ENCODE assay signal across 12 cellular contexts in genomic region chr6:113377362-113377942, GRCh38.
DNase-seq lines count a peak whose midpoint lies in the region; ATAC-seq, FAIRE-seq and TF ChIP-seq lines count a peak whose summit lies in the region.
"Had no signal": no experiment of that assay in that cellular context is flagged by ENCODE, and none has a peak within 500 bp of the region (broad histone marks: within the 10 kb centered on the region; RNA-seq: fewer than 3 reads in every experiment).

No MANE protein-coding gene starts in this region.

- H4K5ac ChIP-seq in IMR-90 (ENCODE audit: low read depth, low read length) = peak overlapping the region; percentile 73

- no peaks in the 10 kb centered on the region for H4K20me1 ChIP-seq in IMR-90 (ENCODE audit: insufficient read depth, low read length)

- BruUV-seq in IMR-90 (replicated peaks; lab: Mats Ljungman, UMichigan) = no TSS peak

- H3K36me3 ChIP-seq in IMR-90 (ENCODE audit: control insufficient read depth, insufficient read depth, low read length) = no peaks in the 10 kb centered on the region
- H3K36me3 ChIP-seq in kidney (ENCODE audit: control insufficient read depth in 1 of 2, insufficient read depth in 2 of 2, low read length in 2 of 2) = no peaks in the 10 kb centered on the region

- peak overlapping the region; percentile 92 for H2BK120ac ChIP-seq in IMR-90 (ENCODE audit: low read depth, low read length)

- no CpG with 5 or more reads among the region's 4 CpGs for WGBS in IMR-90 (ENCODE audit: extremely low coverage in 2 of 2, insufficient read length in 1 of 2), 2 experiments

- no peak for TF ChIP-seq POLR2A in IMR-90 (IDR thresholded peaks at IDR 0.05; ENCODE audit: low read depth, low read length)

- no peak for TF ChIP-seq RAD21 in IMR-90 (IDR thresholded peaks at IDR 0.05; ENCODE audit: low read length)

- H4K91ac ChIP-seq in IMR-90 (ENCODE audit: insufficient read depth, low read depth, low read length) = peak overlapping the region; percentile 67

- TF ChIP-seq CTCF in IMR-90 (conservative IDR thresholded peaks at IDR 0.05; ENCODE audit: low read depth, low read length) (no peak), kidney (IDR thresholded peaks at IDR 0.05; ENCODE audit: borderline replicate concordance, extremely low read depth, insufficient read depth) (no peak), GM20000 (IDR thresholded peaks at IDR 0.05; ENCODE audit: extremely low read depth, missing control alignments) (no peak)

- dilution Hi-C loops in IMR-90 (cut with HindIII; ENCODE audit: low sequenced_read_pairs, unreplicated experiment) = no loop called here

- no peak overlapping the region for H3K4me2 ChIP-seq in IMR-90 (ENCODE audit: low read depth, low read length)

- peak overlapping the region; percentile 78 for H3K18ac ChIP-seq in IMR-90 (ENCODE audit: low read depth, low read length)

- intact Hi-C loops in IMR-90 (cut with micrococcal nuclease) (loop anchor here (5.0 kb wide), 1 partner anchor 195 kb away; no protein-coding TSS in a partner anchor), kidney (cut with DNase I) (no loop called here)

- H3K27ac ChIP-seq in IMR-90 (ENCODE audit: insufficient read depth, low read length) (0 out of 2 replicates have a peak overlapping the region, but pooled peaks have one; percentile 11), kidney (ENCODE audit: low read depth in 2 of 2, low read length in 2 of 2) (no peak overlapping the region)

- peak overlapping the region; percentile 80 for H3K4ac ChIP-seq in IMR-90 (ENCODE audit: low read depth, low read length)

- POLR2A ChIA-PET in IMR-90 (lab: Charles Lee; ENCODE audit: unreplicated experiment) = no interaction called here

- H3K9ac ChIP-seq in IMR-90 (ENCODE audit: low read depth, low read length) (no peak overlapping the region; the same call in 1 of the 2 replicates), kidney (ENCODE audit: low read length in 2 of 2) (no peak overlapping the region)

- H3K79me1 ChIP-seq in IMR-90 (ENCODE audit: low read depth in 1 of 2, low read length in 2 of 2) = no peaks in the 10 kb centered on the region; a peak in 1 of 4 replicates

- DNase-seq in IMR-90 = no peak
- no peak for DNase-seq in NCI-H187 treated with DMSO at 0.1 percent for 48 hours (lab: John Stamatoyannopoulos, UW)
- DNase-seq in kidney = no peak
- DNase-seq in GM20000 (ENCODE audit: low spot score) = no peak
- no peak for DNase-seq in NCI-H146 (lab: John Stamatoyannopoulos, UW)
- DNase-seq: EL, mucosa of descending colon, NCI-H2171 treated with DMSO at 0.1 percent for 48 hours had no signal

- peak overlapping the region; percentile 75 to 80 for H4K8ac ChIP-seq in IMR-90 (ENCODE audit: low read depth in 2 of 2, low read length in 2 of 2)

- no peak for FAIRE-seq in kidney (lab: Jason Lieb, UNC)
- FAIRE-seq: endometrium had no signal

- H2AK5ac ChIP-seq in IMR-90 (ENCODE audit: low read depth, low read length) = peak overlapping the region; percentile 81

- no peak overlapping the region for H2AK9ac ChIP-seq in IMR-90 (replicated peaks; ENCODE audit: low read depth, low read length, poor library complexity)

- H3K56ac ChIP-seq in IMR-90 (ENCODE audit: extremely low read depth, insufficient read depth, low read length) = 0 out of 2 replicates have a peak overlapping the region, but pooled peaks have one; percentile 16

- H2BK20ac ChIP-seq in IMR-90 (ENCODE audit: low read depth, low read length) = peak overlapping the region; percentile 95

- H2AFZ ChIP-seq in IMR-90 (replicated peaks; ENCODE audit: low read length, poor library complexity) = peak overlapping the region; percentile 37

- H3K14ac ChIP-seq in IMR-90 (replicated peaks; ENCODE audit: low read depth, low read length) = peak overlapping the region; percentile 78

- H2BK5ac ChIP-seq in IMR-90 (ENCODE audit: low read depth, low read length, poor library complexity, severe bottlenecking) = peak overlapping the region; percentile 81

- in situ Hi-C loops in IMR-90 (cut with MboI; ENCODE audit: low sequenced_read_pairs) = no loop called here

- H3K9me3 ChIP-seq in IMR-90 (ENCODE audit: control insufficient read depth, insufficient read depth, low read length) (no peaks in the 10 kb centered on the region), kidney (ENCODE audit: control insufficient read depth in 1 of 2, low read length in 2 of 2) (no peaks in the 10 kb centered on the region)
- H3K9me3 ChIP-seq: mucosa of descending colon had no signal

- H3K9me1 ChIP-seq in IMR-90 (ENCODE audit: insufficient read depth, low read length) = peaks cover 4% of the 10 kb centered on the region

- no peaks in the 10 kb centered on the region for H3K27me3 ChIP-seq in IMR-90 (ENCODE audit: control insufficient read depth, insufficient read depth, low read length)

- ATAC-seq in GM18502 (IDR thresholded peaks at IDR 0.05; ENCODE audit: poor library complexity, unreplicated experiment) = peak; percentile 76
- peak; percentile 66 for ATAC-seq in GM21360 (IDR thresholded peaks at IDR 0.05; ENCODE audit: unreplicated experiment)
- peak; percentile 44 for ATAC-seq in HG02970 (IDR thresholded peaks at IDR 0.05; ENCODE audit: low FRiP score, unreplicated experiment)
- no peak for ATAC-seq in IMR-90 (ENCODE audit: low read depth)
- ATAC-seq: mucosa of descending colon had no signal

- H3K4me1 ChIP-seq in IMR-90 (ENCODE audit: control insufficient read depth, insufficient read depth, low read length) = peaks cover 11% of the 10 kb centered on the region
- H3K4me1 ChIP-seq in kidney (ENCODE audit: control insufficient read depth in 1 of 2, insufficient read depth in 1 of 2, low read depth in 1 of 2, low read length in 2 of 2) = peaks cover 0 to 4% of the 10 kb centered on the region in 2 donors

- no peak overlapping the region for H3K4me3 ChIP-seq in IMR-90 (ENCODE audit: insufficient read depth, low read depth, low read length)
- H3K4me3 ChIP-seq in kidney (ENCODE audit: low read length in 2 of 2) = no peak overlapping the region
- H3K4me3 ChIP-seq: mucosa of descending colon had no signal

- CTCF ChIA-PET in IMR-90 (lab: Yijun Ruan, JAX) = no interaction called here

- peak overlapping the region; percentile 97 for H2BK15ac ChIP-seq in IMR-90 (ENCODE audit: low read depth, low read length)

- peak overlapping the region; percentile 60 for H3K23ac ChIP-seq in IMR-90 (ENCODE audit: low read depth, low read length)

TF ChIP-seq in IMR-90, 13 proteins besides CTCF, POLR2A, EP300 and RAD21:
- TF ChIP-seq BHLHE40 (IDR thresholded peaks at IDR 0.05; ENCODE audit: low read depth, low read length) (no peak), MAZ (IDR thresholded peaks at IDR 0.05; ENCODE audit: borderline replicate concordance, low read depth, low read length) (no peak), SMC3 (IDR thresholded peaks at IDR 0.05; ENCODE audit: low read depth, low read length) (no peak), CHD1 (IDR thresholded peaks at IDR 0.05; ENCODE audit: low read depth, low read length) (no peak), USF2 (IDR thresholded peaks at IDR 0.05; ENCODE audit: low read depth, low read length) (no peak), ELK1 (IDR thresholded peaks at IDR 0.05; ENCODE audit: borderline replicate concordance, low read depth, low read length) (no peak), MXI1 (IDR thresholded peaks at IDR 0.05; ENCODE audit: borderline replicate concordance, low read depth, low read length) (no peak), MAFK (IDR thresholded peaks at IDR 0.05; ENCODE audit: low read depth, low read length) (no peak), CEBPB (IDR thresholded peaks at IDR 0.05; ENCODE audit: low read depth, low read length) (no peak), NFE2L2 (IDR thresholded peaks at IDR 0.05; ENCODE audit: low read depth, low read length) (no peak), RFX5 (IDR thresholded peaks at IDR 0.05; ENCODE audit: low read depth, low read length) (no peak), FOS (IDR thresholded peaks at IDR 0.05; ENCODE audit: low read depth, low read length) (no peak), RCOR1 (IDR thresholded peaks at IDR 0.05; ENCODE audit: insufficient replicate concordance, low read length) (no peak)
